Comparison of ENCODE assay signal across 1 cellular context in the genomic region with DNA sequence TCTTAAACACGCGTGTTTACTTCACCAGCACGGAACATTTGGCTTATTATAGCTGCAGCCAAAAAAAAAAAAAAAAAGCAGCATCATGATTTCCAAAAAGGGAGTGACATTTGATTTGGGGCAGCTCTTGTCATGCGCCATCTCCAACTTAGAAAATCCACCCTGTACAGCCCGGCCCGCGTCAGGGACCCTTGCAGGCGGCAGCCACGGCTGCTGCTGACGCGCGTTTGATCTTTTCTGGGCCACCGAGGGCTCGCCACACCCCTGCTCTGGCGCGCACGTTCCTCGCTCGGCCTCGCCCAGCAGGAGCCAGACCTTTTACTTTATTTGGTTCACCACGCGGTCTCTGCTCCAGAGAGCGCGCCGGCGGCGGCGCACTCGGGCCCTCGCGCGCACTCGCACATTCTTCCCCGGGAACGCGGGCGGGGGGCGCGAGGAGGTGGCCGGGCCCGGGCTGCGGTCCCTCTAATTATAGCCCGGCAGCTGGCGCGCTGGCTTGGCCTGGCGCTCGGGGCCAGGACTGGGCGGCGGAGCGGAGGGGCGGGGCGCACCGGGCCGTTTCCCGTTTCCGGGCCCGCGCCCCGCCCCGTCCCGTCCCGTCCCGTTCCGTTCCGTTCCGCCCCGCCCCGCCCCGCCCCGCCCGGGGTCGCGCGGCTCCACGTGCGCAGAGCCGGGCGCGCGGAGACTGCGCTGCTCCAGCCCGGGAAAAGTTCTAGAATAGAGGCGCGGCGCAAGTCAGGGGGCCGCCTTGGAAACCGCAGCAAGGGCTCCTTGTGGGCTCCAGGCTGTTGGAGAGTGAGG.
TF ChIP-seq lines count a peak whose summit lies in the region.

No MANE protein-coding gene starts in this region.

TF ChIP-seq in K562, 482 proteins besides CTCF, POLR2A, EP300 and RAD21 (continued from another document and continues in another):
- TF ChIP-seq, protein P1, sequence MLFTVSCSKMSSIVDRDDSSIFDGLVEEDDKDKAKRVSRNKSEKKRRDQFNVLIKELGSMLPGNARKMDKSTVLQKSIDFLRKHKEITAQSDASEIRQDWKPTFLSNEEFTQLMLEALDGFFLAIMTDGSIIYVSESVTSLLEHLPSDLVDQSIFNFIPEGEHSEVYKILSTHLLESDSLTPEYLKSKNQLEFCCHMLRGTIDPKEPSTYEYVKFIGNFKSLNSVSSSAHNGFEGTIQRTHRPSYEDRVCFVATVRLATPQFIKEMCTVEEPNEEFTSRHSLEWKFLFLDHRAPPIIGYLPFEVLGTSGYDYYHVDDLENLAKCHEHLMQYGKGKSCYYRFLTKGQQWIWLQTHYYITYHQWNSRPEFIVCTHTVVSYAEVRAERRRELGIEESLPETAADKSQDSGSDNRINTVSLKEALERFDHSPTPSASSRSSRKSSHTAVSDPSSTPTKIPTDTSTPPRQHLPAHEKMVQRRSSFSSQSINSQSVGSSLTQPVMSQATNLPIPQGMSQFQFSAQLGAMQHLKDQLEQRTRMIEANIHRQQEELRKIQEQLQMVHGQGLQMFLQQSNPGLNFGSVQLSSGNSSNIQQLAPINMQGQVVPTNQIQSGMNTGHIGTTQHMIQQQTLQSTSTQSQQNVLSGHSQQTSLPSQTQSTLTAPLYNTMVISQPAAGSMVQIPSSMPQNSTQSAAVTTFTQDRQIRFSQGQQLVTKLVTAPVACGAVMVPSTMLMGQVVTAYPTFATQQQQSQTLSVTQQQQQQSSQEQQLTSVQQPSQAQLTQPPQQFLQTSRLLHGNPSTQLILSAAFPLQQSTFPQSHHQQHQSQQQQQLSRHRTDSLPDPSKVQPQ (CRISPR knock-in tag; IDR thresholded peaks at IDR 0.05; ENCODE audit: borderline replicate concordance): 0 out of 2 replicates have a peak, but pooled peaks have one; percentile 3
- TF ChIP-seq ESRRA (IDR thresholded peaks at IDR 0.05; ENCODE audit: borderline replicate concordance, low read depth) (peak; percentile 58), SMC3 (conservative IDR thresholded peaks at IDR 0.05; ENCODE audit: insufficient read depth, low read depth, low read length) (0 out of 2 replicates have a peak, but pooled peaks have one; percentile 3), LEF1 (IDR thresholded peaks at IDR 0.05) (peak; percentile 84), HEY1 (CRISPR knock-in tag; IDR thresholded peaks at IDR 0.05; ENCODE audit: borderline replicate concordance) (no peak), E2F3 (CRISPR knock-in tag; IDR thresholded peaks at IDR 0.05) (peak; percentile 88), POLR2H (tag; IDR thresholded peaks at IDR 0.05; ENCODE audit: low read depth) (peak; percentile 5), NFIC (IDR thresholded peaks at IDR 0.05) (0 out of 2 replicates have a peak, but pooled peaks have one; percentile 32), ZNF282 (CRISPR knock-in tag; IDR thresholded peaks at IDR 0.05) (peak; percentile 31; the same call in 1 of the 2 replicates), ZNF766 (CRISPR knock-in tag; conservative IDR thresholded peaks at IDR 0.05) (peak; percentile 88), CCNT2 (IDR thresholded peaks at IDR 0.05; ENCODE audit: borderline replicate concordance, extremely low read depth, insufficient read length, low read depth, low read length) (peak; percentile 82), CBFB (CRISPR knock-in tag; IDR thresholded peaks at IDR 0.05) (no peak), EHMT2 (IDR thresholded peaks at IDR 0.05) (no peak), MBD2 (IDR thresholded peaks at IDR 0.05; ENCODE audit: borderline replicate concordance, low read depth) (no peak), RFX7 (CRISPR knock-in tag; IDR thresholded peaks at IDR 0.05) (0 out of 2 replicates have a peak, but pooled peaks have one; percentile 35), ZBTB17 (CRISPR knock-in tag; IDR thresholded peaks at IDR 0.05) (peak; percentile 49; the same call in 1 of the 2 replicates), HDAC2 (IDR thresholded peaks at IDR 0.05) (peak; percentile 72), SMAD4 (CRISPR knock-in tag; conservative IDR thresholded peaks at IDR 0.05) (peak; percentile 92), HNRNPK (IDR thresholded peaks at IDR 0.05; ENCODE audit: low read depth, low read length, poor library complexity, severe bottlenecking) (peak; percentile 54), MAZ (CRISPR knock-in tag; conservative IDR thresholded peaks at IDR 0.05 in 1 of 2, IDR thresholded peaks at IDR 0.05 in 1 of 2) (peak; percentile 91 to 95), FOXA1 (IDR thresholded peaks at IDR 0.05; ENCODE audit: borderline replicate concordance) (no peak), ETS2 (tag; IDR thresholded peaks at IDR 0.05; ENCODE audit: borderline replicate concordance, poor library complexity, severe bottlenecking) (peak; percentile 65), SMAD3 (CRISPR knock-in tag; conservative IDR thresholded peaks at IDR 0.05) (no peak), CBX3 (IDR thresholded peaks at IDR 0.05; ENCODE audit: borderline replicate concordance in 1 of 2, low read length in 2 of 2) (peak in 1 of 2 experiments; percentile 79; a peak in 2 of 3 replicates), ZNF696 (CRISPR knock-in tag; conservative IDR thresholded peaks at IDR 0.05) (no peak)
- TF ChIP-seq, protein P2, sequence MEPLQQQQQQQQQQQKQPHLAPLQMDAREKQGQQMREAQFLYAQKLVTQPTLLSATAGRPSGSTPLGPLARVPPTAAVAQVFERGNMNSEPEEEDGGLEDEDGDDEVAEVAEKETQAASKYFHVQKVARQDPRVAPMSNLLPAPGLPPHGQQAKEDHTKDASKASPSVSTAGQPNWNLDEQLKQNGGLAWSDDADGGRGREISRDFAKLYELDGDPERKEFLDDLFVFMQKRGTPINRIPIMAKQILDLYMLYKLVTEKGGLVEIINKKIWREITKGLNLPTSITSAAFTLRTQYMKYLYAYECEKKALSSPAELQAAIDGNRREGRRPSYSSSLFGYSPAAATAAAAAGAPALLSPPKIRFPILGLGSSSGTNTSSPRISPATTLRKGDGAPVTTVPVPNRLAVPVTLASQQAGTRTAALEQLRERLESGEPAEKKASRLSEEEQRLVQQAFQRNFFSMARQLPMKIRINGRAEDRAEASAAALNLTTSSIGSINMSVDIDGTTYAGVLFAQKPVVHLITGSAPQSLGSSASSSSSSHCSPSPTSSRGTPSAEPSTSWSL (CRISPR knock-in tag; IDR thresholded peaks at IDR 0.05; ENCODE audit: borderline replicate concordance): no peak
- TF ChIP-seq, protein P3, sequence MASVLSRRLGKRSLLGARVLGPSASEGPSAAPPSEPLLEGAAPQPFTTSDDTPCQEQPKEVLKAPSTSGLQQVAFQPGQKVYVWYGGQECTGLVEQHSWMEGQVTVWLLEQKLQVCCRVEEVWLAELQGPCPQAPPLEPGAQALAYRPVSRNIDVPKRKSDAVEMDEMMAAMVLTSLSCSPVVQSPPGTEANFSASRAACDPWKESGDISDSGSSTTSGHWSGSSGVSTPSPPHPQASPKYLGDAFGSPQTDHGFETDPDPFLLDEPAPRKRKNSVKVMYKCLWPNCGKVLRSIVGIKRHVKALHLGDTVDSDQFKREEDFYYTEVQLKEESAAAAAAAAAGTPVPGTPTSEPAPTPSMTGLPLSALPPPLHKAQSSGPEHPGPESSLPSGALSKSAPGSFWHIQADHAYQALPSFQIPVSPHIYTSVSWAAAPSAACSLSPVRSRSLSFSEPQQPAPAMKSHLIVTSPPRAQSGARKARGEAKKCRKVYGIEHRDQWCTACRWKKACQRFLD (CRISPR knock-in tag; IDR thresholded peaks at IDR 0.05): peak; percentile 89; the same call in 1 of the 2 replicates
- TF ChIP-seq, protein P4, sequence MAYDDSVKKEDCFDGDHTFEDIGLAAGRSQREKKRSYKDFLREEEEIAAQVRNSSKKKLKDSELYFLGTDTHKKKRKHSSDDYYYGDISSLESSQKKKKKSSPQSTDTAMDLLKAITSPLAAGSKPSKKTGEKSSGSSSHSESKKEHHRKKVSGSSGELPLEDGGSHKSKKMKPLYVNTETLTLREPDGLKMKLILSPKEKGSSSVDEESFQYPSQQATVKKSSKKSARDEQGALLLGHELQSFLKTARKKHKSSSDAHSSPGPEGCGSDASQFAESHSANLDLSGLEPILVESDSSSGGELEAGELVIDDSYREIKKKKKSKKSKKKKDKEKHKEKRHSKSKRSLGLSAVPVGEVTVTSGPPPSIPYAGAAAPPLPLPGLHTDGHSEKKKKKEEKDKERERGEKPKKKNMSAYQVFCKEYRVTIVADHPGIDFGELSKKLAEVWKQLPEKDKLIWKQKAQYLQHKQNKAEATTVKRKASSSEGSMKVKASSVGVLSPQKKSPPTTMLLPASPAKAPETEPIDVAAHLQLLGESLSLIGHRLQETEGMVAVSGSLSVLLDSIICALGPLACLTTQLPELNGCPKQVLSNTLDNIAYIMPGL (CRISPR knock-in tag; IDR thresholded peaks at IDR 0.05): peak; percentile 2; the same call in 1 of the 2 replicates
- TF ChIP-seq, protein P5, sequence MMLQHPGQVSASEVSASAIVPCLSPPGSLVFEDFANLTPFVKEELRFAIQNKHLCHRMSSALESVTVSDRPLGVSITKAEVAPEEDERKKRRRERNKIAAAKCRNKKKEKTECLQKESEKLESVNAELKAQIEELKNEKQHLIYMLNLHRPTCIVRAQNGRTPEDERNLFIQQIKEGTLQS (IDR thresholded peaks at IDR 0.05): no peak
- TF ChIP-seq, protein P5 (CRISPR knock-in tag; conservative IDR thresholded peaks at IDR 0.05): no peak; the same call in 1 of the 2 replicates
- TF ChIP-seq, protein P6, sequence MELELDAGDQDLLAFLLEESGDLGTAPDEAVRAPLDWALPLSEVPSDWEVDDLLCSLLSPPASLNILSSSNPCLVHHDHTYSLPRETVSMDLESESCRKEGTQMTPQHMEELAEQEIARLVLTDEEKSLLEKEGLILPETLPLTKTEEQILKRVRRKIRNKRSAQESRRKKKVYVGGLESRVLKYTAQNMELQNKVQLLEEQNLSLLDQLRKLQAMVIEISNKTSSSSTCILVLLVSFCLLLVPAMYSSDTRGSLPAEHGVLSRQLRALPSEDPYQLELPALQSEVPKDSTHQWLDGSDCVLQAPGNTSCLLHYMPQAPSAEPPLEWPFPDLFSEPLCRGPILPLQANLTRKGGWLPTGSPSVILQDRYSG (tag; conservative IDR thresholded peaks at IDR 0.05; ENCODE audit: low read depth): peak; percentile 54; the same call in 1 of the 2 replicates
- TF ChIP-seq, protein P7, sequence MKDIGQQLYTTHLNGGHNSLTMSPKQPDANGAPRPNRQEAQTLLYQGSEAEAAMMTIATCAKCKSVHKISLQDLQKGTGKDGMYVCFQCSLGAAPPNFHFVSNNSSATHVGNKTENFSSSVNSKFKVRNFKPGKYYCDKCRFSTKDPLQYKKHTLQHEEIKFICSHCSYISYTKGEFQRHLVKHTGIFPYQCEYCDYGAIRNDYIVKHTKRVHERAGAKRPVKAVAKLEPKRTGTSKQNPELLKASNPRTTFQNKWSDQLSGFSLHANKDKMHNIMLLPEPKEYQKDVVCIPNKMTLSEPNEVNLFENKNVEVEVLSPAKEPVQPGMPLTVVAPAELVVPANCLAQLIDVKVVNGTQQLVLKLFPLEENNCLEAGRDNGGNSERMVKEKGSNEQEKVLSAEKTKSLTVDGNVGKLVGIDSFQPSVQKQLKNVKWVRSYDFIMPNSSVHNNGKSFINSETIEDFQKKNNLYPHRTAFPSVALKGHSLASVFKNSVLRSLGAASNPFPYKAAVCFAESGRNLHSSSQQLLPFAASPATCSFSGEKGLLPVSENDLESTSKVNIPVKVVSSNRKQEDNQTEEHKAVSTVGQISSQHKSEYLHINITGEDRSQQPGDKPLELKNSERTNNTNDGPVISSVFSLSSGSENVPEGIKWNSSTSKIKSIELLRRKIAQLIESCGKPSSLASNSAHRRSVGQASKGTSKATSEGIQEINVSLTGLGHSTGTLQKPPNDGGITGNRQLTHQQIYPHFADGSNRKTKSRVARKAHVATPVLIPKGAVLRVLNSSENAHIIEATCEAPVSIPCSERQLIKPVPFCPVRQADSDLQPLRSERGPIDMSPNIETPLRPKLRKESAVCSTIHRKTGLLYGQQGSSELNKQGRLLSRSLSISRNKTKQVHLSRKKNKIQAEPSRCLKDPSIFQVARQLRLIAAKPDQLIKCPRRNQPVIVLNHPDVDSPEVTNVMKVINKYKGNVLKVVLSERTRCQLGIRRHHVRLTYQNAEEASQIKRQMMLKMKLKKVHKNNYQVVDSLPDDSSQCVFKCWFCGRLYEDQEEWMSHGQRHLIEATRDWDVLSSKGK (CRISPR knock-in tag; IDR thresholded peaks at IDR 0.05): 0 out of 2 replicates have a peak, but pooled peaks have one; percentile 21
- TF ChIP-seq, protein P8, sequence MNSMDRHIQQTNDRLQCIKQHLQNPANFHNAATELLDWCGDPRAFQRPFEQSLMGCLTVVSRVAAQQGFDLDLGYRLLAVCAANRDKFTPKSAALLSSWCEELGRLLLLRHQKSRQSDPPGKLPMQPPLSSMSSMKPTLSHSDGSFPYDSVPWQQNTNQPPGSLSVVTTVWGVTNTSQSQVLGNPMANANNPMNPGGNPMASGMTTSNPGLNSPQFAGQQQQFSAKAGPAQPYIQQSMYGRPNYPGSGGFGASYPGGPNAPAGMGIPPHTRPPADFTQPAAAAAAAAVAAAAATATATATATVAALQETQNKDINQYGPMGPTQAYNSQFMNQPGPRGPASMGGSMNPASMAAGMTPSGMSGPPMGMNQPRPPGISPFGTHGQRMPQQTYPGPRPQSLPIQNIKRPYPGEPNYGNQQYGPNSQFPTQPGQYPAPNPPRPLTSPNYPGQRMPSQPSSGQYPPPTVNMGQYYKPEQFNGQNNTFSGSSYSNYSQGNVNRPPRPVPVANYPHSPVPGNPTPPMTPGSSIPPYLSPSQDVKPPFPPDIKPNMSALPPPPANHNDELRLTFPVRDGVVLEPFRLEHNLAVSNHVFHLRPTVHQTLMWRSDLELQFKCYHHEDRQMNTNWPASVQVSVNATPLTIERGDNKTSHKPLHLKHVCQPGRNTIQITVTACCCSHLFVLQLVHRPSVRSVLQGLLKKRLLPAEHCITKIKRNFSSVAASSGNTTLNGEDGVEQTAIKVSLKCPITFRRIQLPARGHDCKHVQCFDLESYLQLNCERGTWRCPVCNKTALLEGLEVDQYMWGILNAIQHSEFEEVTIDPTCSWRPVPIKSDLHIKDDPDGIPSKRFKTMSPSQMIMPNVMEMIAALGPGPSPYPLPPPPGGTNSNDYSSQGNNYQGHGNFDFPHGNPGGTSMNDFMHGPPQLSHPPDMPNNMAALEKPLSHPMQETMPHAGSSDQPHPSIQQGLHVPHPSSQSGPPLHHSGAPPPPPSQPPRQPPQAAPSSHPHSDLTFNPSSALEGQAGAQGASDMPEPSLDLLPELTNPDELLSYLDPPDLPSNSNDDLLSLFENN (IDR thresholded peaks at IDR 0.05; ENCODE audit: low read depth in 2 of 2, low read length in 2 of 2): no peak; a peak in 1 of 4 replicates
